ENCODE assay signal across 3 cellular contexts in the genomic region with DNA sequence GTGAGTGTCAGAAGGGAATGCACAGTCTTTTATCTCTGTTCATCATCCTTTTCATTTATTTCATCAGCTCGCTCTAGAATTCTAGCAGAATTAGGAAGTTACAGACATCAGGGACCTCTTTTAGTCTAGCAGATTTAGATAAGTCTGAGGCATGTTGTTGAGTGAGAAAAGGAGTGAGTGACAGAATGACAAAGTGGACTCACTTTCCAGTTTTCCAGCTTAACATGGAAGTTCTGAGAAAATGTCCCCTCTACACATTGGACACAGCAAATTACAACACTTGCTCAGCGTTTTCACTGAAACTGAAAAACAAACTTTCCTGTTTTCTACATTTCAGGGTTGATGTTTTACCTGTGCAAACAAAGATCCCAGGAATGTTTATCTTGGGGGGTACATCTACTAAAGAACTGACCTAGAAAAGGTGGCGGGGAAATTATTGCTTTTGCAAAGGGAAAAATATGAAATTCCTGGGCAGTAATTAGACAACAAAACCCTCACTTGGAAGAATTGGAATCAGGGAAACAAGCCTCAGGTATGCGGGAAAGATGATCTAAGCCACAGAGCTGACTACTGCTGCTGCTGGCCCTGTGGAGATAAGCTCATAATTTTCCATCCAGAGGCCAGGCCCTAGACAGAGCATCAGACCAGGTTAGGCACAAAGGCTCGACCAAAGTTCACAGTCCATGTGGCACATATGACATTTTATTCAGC.
A peak's percentile ranks its signal among the peaks of the same experiment; 100 is the strongest.
TF ChIP-seq lines count a peak whose summit lies in the region.

No MANE protein-coding gene starts in this region.

TF ChIP-seq in GM23338, 12 proteins besides CTCF, POLR2A, EP300 and RAD21 (continues in another document):
- TF ChIP-seq, protein P1, sequence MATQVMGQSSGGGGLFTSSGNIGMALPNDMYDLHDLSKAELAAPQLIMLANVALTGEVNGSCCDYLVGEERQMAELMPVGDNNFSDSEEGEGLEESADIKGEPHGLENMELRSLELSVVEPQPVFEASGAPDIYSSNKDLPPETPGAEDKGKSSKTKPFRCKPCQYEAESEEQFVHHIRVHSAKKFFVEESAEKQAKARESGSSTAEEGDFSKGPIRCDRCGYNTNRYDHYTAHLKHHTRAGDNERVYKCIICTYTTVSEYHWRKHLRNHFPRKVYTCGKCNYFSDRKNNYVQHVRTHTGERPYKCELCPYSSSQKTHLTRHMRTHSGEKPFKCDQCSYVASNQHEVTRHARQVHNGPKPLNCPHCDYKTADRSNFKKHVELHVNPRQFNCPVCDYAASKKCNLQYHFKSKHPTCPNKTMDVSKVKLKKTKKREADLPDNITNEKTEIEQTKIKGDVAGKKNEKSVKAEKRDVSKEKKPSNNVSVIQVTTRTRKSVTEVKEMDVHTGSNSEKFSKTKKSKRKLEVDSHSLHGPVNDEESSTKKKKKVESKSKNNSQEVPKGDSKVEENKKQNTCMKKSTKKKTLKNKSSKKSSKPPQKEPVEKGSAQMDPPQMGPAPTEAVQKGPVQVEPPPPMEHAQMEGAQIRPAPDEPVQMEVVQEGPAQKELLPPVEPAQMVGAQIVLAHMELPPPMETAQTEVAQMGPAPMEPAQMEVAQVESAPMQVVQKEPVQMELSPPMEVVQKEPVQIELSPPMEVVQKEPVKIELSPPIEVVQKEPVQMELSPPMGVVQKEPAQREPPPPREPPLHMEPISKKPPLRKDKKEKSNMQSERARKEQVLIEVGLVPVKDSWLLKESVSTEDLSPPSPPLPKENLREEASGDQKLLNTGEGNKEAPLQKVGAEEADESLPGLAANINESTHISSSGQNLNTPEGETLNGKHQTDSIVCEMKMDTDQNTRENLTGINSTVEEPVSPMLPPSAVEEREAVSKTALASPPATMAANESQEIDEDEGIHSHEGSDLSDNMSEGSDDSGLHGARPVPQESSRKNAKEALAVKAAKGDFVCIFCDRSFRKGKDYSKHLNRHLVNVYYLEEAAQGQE (IDR thresholded peaks at IDR 0.05; ENCODE audit: unreplicated experiment): no peak
- TF ChIP-seq ZNF331 (CRISPR knock-in tag; IDR thresholded peaks at IDR 0.05; ENCODE audit: low read depth): no peak

TF ChIP-seq in WTC11, 78 proteins besides CTCF, POLR2A, EP300 and RAD21:
- TF ChIP-seq ZNF671 (CRISPR knock-in tag; IDR thresholded peaks at IDR 0.05) (no peak), CBFB (CRISPR knock-in tag; IDR thresholded peaks at IDR 0.05; ENCODE audit: low read depth) (no peak), FOXJ3 (CRISPR knock-in tag; IDR thresholded peaks at IDR 0.05; ENCODE audit: borderline replicate concordance) (no peak), TEAD1 (CRISPR knock-in tag; IDR thresholded peaks at IDR 0.05) (no peak), STAT6 (CRISPR knock-in tag; conservative IDR thresholded peaks at IDR 0.05; ENCODE audit: low read depth) (no peak), RELA (CRISPR knock-in tag; IDR thresholded peaks at IDR 0.05; ENCODE audit: borderline replicate concordance) (no peak), E2F4 (CRISPR knock-in tag; IDR thresholded peaks at IDR 0.05; ENCODE audit: borderline replicate concordance, low read depth) (no peak), ZNF232 (CRISPR knock-in tag; IDR thresholded peaks at IDR 0.05) (no peak)
- TF ChIP-seq, protein P2, sequence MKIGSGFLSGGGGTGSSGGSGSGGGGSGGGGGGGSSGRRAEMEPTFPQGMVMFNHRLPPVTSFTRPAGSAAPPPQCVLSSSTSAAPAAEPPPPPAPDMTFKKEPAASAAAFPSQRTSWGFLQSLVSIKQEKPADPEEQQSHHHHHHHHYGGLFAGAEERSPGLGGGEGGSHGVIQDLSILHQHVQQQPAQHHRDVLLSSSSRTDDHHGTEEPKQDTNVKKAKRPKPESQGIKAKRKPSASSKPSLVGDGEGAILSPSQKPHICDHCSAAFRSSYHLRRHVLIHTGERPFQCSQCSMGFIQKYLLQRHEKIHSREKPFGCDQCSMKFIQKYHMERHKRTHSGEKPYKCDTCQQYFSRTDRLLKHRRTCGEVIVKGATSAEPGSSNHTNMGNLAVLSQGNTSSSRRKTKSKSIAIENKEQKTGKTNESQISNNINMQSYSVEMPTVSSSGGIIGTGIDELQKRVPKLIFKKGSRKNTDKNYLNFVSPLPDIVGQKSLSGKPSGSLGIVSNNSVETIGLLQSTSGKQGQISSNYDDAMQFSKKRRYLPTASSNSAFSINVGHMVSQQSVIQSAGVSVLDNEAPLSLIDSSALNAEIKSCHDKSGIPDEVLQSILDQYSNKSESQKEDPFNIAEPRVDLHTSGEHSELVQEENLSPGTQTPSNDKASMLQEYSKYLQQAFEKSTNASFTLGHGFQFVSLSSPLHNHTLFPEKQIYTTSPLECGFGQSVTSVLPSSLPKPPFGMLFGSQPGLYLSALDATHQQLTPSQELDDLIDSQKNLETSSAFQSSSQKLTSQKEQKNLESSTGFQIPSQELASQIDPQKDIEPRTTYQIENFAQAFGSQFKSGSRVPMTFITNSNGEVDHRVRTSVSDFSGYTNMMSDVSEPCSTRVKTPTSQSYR (CRISPR knock-in tag; IDR thresholded peaks at IDR 0.05): no peak

TF ChIP-seq in HepG2, 621 proteins besides CTCF, POLR2A, EP300 and RAD21 (continues in another document):
- TF ChIP-seq THAP11 (CRISPR knock-in tag; IDR thresholded peaks at IDR 0.05): peak; percentile 40; the same call in 1 of the 2 replicates
- TF ChIP-seq, protein P1 (IDR thresholded peaks at IDR 0.05; ENCODE audit: borderline replicate concordance in 1 of 2, low read depth in 1 of 2, low read length in 2 of 2): 0 out of 4 replicates have a peak, but pooled peaks of 1 of the 2 experiments have one; percentile 30
- TF ChIP-seq, protein P3, sequence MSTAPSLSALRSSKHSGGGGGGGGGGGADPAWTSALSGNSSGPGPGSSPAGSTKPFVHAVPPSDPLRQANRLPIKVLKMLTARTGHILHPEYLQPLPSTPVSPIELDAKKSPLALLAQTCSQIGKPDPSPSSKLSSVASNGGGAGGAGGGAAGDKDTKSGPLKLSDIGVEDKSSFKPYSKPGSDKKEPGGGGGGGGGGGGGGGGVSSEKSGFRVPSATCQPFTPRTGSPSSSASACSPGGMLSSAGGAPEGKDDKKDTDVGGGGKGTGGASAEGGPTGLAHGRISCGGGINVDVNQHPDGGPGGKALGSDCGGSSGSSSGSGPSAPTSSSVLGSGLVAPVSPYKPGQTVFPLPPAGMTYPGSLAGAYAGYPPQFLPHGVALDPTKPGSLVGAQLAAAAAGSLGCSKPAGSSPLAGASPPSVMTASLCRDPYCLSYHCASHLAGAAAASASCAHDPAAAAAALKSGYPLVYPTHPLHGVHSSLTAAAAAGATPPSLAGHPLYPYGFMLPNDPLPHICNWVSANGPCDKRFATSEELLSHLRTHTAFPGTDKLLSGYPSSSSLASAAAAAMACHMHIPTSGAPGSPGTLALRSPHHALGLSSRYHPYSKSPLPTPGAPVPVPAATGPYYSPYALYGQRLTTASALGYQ (CRISPR knock-in tag; IDR thresholded peaks at IDR 0.05): peak; percentile 77; the same call in 1 of the 2 replicates
- TF ChIP-seq GATA4 (IDR thresholded peaks at IDR 0.05; ENCODE audit: borderline replicate concordance, low read depth): peak; percentile 56; the same call in 1 of the 2 replicates
- no peak for TF ChIP-seq ZNF331 (CRISPR knock-in tag; IDR thresholded peaks at IDR 0.05)
- TF ChIP-seq AGO2 (optimal IDR thresholded peaks at IDR 0.05; ENCODE audit: low read depth, low read length): peak; percentile 19
- TF ChIP-seq, protein P4, sequence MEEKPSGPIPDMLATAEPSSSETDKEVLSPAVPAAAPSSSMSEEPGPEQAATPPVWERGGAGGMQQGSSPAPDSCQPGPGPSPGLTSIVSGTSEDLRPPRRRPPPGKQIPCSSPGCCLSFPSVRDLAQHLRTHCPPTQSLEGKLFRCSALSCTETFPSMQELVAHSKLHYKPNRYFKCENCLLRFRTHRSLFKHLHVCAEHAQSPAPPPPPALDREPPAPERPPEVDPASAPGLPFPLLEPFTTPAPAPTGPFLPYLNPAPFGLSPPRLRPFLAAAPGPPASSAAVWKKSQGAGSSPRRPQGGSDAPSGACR (CRISPR knock-in tag; IDR thresholded peaks at IDR 0.05): peak; percentile 22; the same call in 1 of the 2 replicates
- no peak; the same call in 1 of the 2 replicates for TF ChIP-seq STAG1 (CRISPR knock-in tag; IDR thresholded peaks at IDR 0.05)
- no peak; the same call in 1 of the 2 replicates for TF ChIP-seq FOXP1 (IDR thresholded peaks at IDR 0.05)
- peak; percentile 88 for TF ChIP-seq FOXP1 (CRISPR knock-in tag; IDR thresholded peaks at IDR 0.05)
- no peak for TF ChIP-seq ZNF841 (CRISPR knock-in tag; IDR thresholded peaks at IDR 0.05; ENCODE audit: borderline replicate concordance)
- TF ChIP-seq CBFB (CRISPR knock-in tag; IDR thresholded peaks at IDR 0.05): no peak
- peak; percentile 37; the same call in 1 of the 2 replicates for TF ChIP-seq NR2F6 (IDR thresholded peaks at IDR 0.05)
- TF ChIP-seq NR2F6 (CRISPR knock-in tag; IDR thresholded peaks at IDR 0.05): no peak
- peak; percentile 23; the same call in 1 of the 2 replicates for TF ChIP-seq ARNTL (CRISPR knock-in tag; IDR thresholded peaks at IDR 0.05)
- TF ChIP-seq ZBTB39 (CRISPR knock-in tag; IDR thresholded peaks at IDR 0.05): 0 out of 2 replicates have a peak, but pooled peaks have one; percentile 49
- TF ChIP-seq SMC3 (IDR thresholded peaks at IDR 0.05; ENCODE audit: low read length): no peak
- TF ChIP-seq RCOR2 (CRISPR knock-in tag; IDR thresholded peaks at IDR 0.05): no peak
- no peak for TF ChIP-seq ADNP (CRISPR knock-in tag; IDR thresholded peaks at IDR 0.05)
- TF ChIP-seq, protein P5, sequence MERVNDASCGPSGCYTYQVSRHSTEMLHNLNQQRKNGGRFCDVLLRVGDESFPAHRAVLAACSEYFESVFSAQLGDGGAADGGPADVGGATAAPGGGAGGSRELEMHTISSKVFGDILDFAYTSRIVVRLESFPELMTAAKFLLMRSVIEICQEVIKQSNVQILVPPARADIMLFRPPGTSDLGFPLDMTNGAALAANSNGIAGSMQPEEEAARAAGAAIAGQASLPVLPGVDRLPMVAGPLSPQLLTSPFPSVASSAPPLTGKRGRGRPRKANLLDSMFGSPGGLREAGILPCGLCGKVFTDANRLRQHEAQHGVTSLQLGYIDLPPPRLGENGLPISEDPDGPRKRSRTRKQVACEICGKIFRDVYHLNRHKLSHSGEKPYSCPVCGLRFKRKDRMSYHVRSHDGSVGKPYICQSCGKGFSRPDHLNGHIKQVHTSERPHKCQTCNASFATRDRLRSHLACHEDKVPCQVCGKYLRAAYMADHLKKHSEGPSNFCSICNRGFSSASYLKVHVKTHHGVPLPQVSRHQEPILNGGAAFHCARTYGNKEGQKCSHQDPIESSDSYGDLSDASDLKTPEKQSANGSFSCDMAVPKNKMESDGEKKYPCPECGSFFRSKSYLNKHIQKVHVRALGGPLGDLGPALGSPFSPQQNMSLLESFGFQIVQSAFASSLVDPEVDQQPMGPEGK (CRISPR knock-in tag; IDR thresholded peaks at IDR 0.05): peak; percentile 75
- no peak for TF ChIP-seq CCDC6 (CRISPR knock-in tag; IDR thresholded peaks at IDR 0.05)
- no peak for TF ChIP-seq ZNF775 (CRISPR knock-in tag; IDR thresholded peaks at IDR 0.05; ENCODE audit: borderline replicate concordance)
- TF ChIP-seq CHD4 (IDR thresholded peaks at IDR 0.05; ENCODE audit: borderline replicate concordance, low read length): no peak
- TF ChIP-seq ZSCAN12 (CRISPR knock-in tag; IDR thresholded peaks at IDR 0.05): 0 out of 2 replicates have a peak, but pooled peaks have one; percentile 16
- TF ChIP-seq, protein P6, sequence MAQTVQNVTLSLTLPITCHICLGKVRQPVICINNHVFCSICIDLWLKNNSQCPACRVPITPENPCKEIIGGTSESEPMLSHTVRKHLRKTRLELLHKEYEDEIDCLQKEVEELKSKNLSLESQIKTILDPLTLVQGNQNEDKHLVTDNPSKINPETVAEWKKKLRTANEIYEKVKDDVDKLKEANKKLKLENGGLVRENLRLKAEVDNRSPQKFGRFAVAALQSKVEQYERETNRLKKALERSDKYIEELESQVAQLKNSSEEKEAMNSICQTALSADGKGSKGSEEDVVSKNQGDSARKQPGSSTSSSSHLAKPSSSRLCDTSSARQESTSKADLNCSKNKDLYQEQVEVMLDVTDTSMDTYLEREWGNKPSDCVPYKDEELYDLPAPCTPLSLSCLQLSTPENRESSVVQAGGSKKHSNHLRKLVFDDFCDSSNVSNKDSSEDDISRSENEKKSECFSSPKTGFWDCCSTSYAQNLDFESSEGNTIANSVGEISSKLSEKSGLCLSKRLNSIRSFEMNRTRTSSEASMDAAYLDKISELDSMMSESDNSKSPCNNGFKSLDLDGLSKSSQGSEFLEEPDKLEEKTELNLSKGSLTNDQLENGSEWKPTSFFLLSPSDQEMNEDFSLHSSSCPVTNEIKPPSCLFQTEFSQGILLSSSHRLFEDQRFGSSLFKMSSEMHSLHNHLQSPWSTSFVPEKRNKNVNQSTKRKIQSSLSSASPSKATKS (CRISPR knock-in tag; IDR thresholded peaks at IDR 0.05): no peak
